Comparison of ENCODE assay signal across 24 cellular contexts in genomic region chr15:43763819-43764446, GRCh38. TPM values are rescaled to one million over a fixed set of nuclear protein-coding genes. Genes with fewer than 3 reads are reported as not detected.
DNase-seq lines count a peak whose midpoint lies in the region; ATAC-seq and TF ChIP-seq lines count a peak whose summit lies in the region.
"Had no signal": no experiment of that assay in that cellular context is flagged by ENCODE, and none has a peak within 500 bp of the region (broad histone marks: within the 10 kb centered on the region; RNA-seq: fewer than 3 reads in every experiment).

No MANE protein-coding gene starts in this region.

- no peaks in the 10 kb centered on the region for H3K9me3 ChIP-seq in cardiac muscle cell (ENCODE audit: low read depth)
- no peaks in the 10 kb centered on the region for H3K9me3 ChIP-seq in heart left ventricle
- H3K9me3 ChIP-seq in psoas muscle = no peaks in the 10 kb centered on the region
- no peaks in the 10 kb centered on the region for H3K9me3 ChIP-seq in ascending aorta
- H3K9me3 ChIP-seq: adrenal gland, BLaER1, Caco-2, SJCRH30, thyroid gland had no signal

- H3K4me3 ChIP-seq in cardiac muscle cell (no peak overlapping the region), heart left ventricle (no peak overlapping the region), psoas muscle (no peak overlapping the region), ascending aorta (no peak overlapping the region)
- H3K4me3 ChIP-seq: adrenal gland, BLaER1, SJCRH30, thyroid gland had no signal

- no peak for ATAC-seq in heart left ventricle
- ATAC-seq in SK-N-SH treated with all-trans-retinoic acid at 6 μM for 48 hours = peak; percentile 70
- ATAC-seq in psoas muscle = no peak
- no peak for ATAC-seq in GM18909 (IDR thresholded peaks at IDR 0.05; ENCODE audit: poor library complexity, unreplicated experiment)

- H3K27me3 ChIP-seq in cardiac muscle cell = no peaks in the 10 kb centered on the region
- H3K27me3 ChIP-seq in heart left ventricle = no peaks in the 10 kb centered on the region
- H3K27me3 ChIP-seq in psoas muscle (ENCODE audit: insufficient read depth in 3 of 3, low read length in 2 of 3) = no peaks in the 10 kb centered on the region
- no peaks in the 10 kb centered on the region for H3K27me3 ChIP-seq in ascending aorta
- H3K27me3 ChIP-seq: adrenal gland, BLaER1, SJCRH30, thyroid gland had no signal

- peaks cover 23% of the 10 kb centered on the region for H3K4me1 Mint-ChIP-seq in chondrocyte (ENCODE audit: low read depth)
- H3K4me1 Mint-ChIP-seq: memory B cell had no signal

- H3K9me3 Mint-ChIP-seq in chondrocyte (ENCODE audit: low read depth) = no peaks in the 10 kb centered on the region
- H3K9me3 Mint-ChIP-seq: dendritic cell treated with granulocyte-macrophage colony-stimulating factor and Interleukin-4, amounts not matched to agents 40 ng/mL and 50 ng/mL, for 4 days; memory B cell had no signal

- peaks cover 28% of the 10 kb centered on the region for H3K36me3 Mint-ChIP-seq in chondrocyte (ENCODE audit: low read depth)

- no peaks in the 10 kb centered on the region for H3K27me3 Mint-ChIP-seq in chondrocyte (ENCODE audit: low read depth)
- H3K27me3 Mint-ChIP-seq: dendritic cell treated with granulocyte-macrophage colony-stimulating factor and Interleukin-4, amounts not matched to agents 40 ng/mL and 50 ng/mL, for 4 days; memory B cell had no signal

- WGBS in heart left ventricle, 4 donors = 60 to 62% (median 61%) methylated on average over 2 of the region's 2 CpGs
- WGBS in psoas muscle, 3 donors = 44 to 55% (median 49%) methylated on average over 2 of the region's 2 CpGs

- H3K27ac ChIP-seq in cardiac muscle cell = peak overlapping the region; percentile 6
- peak overlapping the region in 3 of 12 donors; percentile 4 to 35 (median 8) for H3K27ac ChIP-seq in heart left ventricle
- H3K27ac ChIP-seq in psoas muscle = peak overlapping the region; percentile 21
- peak overlapping the region in 1 of 2 donors; percentile 11 for H3K27ac ChIP-seq in ascending aorta
- H3K27ac ChIP-seq: BLaER1, SJCRH30, thyroid gland had no signal

- H3K27ac Mint-ChIP-seq in chondrocyte (ENCODE audit: unreplicated experiment) = peak overlapping the region; percentile 65
- H3K27ac Mint-ChIP-seq: dendritic cell treated with granulocyte-macrophage colony-stimulating factor and Interleukin-4, amounts not matched to agents 40 ng/mL and 50 ng/mL, for 4 days; memory B cell had no signal

- H3K36me3 ChIP-seq in cardiac muscle cell (peaks cover 81% of the 10 kb centered on the region), heart left ventricle (peaks cover 0 to 100% (median 98%) of the 10 kb centered on the region in 9 donors), psoas muscle (ENCODE audit: insufficient read depth in 1 of 2, low read depth in 1 of 2) (peaks cover 21 to 100% of the 10 kb centered on the region in 2 donors), ascending aorta (peaks cover 90 to 96% of the 10 kb centered on the region in 2 donors)

- H3K4me3 Mint-ChIP-seq in chondrocyte (ENCODE audit: unreplicated experiment) = no peak overlapping the region
- H3K4me3 Mint-ChIP-seq: dendritic cell treated with granulocyte-macrophage colony-stimulating factor and Interleukin-4, amounts not matched to agents 40 ng/mL and 50 ng/mL, for 4 days; memory B cell had no signal

- no peak for TF ChIP-seq CTCF in cardiac muscle cell (IDR thresholded peaks at IDR 0.05; ENCODE audit: low read depth, low read length)
- TF ChIP-seq CTCF in heart left ventricle (IDR thresholded peaks at IDR 0.05) = no peak
- no peak for TF ChIP-seq CTCF in chondrocyte (IDR thresholded peaks at IDR 0.05)
- no peak for TF ChIP-seq CTCF in psoas muscle (IDR thresholded peaks at IDR 0.05)
- TF ChIP-seq CTCF in ascending aorta (IDR thresholded peaks at IDR 0.05) = no peak

- no peak for TF ChIP-seq POLR2A in heart left ventricle (IDR thresholded peaks at IDR 0.05)

- intact Hi-C loops in heart left ventricle (cut with DNase I) = loop anchor here in 1 of 10 donors (10.0 kb wide), 1 partner anchor 61 kb away; the partner anchor contains the start of genes MFAP1 and WDR76
- intact Hi-C loops in psoas muscle (cut with DNase I) = no loop called here
- intact Hi-C loops in ascending aorta (cut with DNase I) = no loop called here

- no peak for DNase-seq in cardiac muscle cell (ENCODE audit: low read depth in 1 of 2, low spot score in 1 of 2)
- DNase-seq in heart left ventricle = no peak
- DNase-seq in chondrocyte (ENCODE audit: low spot score) = no peak
- no peak for DNase-seq in psoas muscle
- DNase-seq in ascending aorta (ENCODE audit: low spot score in 2 of 2) = no peak
- no peak for DNase-seq in NCI-H510A (lab: John Stamatoyannopoulos, UW)
- DNase-seq: ACHN; Caco-2; DND-41; Kasumi-1; NCI-H2171 treated with DMSO at 0.1 percent for 48 hours; NCI-H526; nucleus accumbens; SJCRH30; stimulated activated CD4-positive, alpha-beta T cell treated with anti-CD3 and anti-CD28 coated beads, Interleukin-2, amount 100 ng/mL, for 48 hours; stimulated activated naive CD4-positive, alpha-beta T cell; T-helper 1 cell; thyroid gland had no signal

- H3K4me1 ChIP-seq in cardiac muscle cell (ENCODE audit: low read depth) (peaks cover 6% of the 10 kb centered on the region), heart left ventricle (peaks cover 0 to 8% (median 0%) of the 10 kb centered on the region in 12 donors), psoas muscle (peaks cover 8% of the 10 kb centered on the region), ascending aorta (no peaks in the 10 kb centered on the region)
- H3K4me1 ChIP-seq: BLaER1, Caco-2, SJCRH30, thyroid gland had no signal

TF ChIP-seq in SK-N-SH treated with all-trans-retinoic acid at 6 μM for 48 hours, 23 proteins besides CTCF, POLR2A, EP300 and RAD21 (continues in another document):
- TF ChIP-seq TSHZ2 (CRISPR knock-in tag; IDR thresholded peaks at IDR 0.05) (peak; percentile 98), TOX (CRISPR knock-in tag; IDR thresholded peaks at IDR 0.05; ENCODE audit: borderline replicate concordance) (no peak), ZC3H10 (CRISPR knock-in tag; IDR thresholded peaks at IDR 0.05) (no peak), ESRRG (CRISPR knock-in tag; IDR thresholded peaks at IDR 0.05) (peak; percentile 92; the same call in 1 of the 2 replicates), PPARA (CRISPR knock-in tag; IDR thresholded peaks at IDR 0.05; ENCODE audit: borderline replicate concordance) (peak; percentile 91)

RNA-seq across cellular contexts. Expression of gene ELL3, which starts 12.8 kb away (rescaled TPM):
- 2.6 and 4.3 TPM in 2 replicates for total RNA-seq in cardiac muscle cell
- polyA plus RNA-seq in cardiac muscle cell = 4.6 TPM in 1 of 2 replicates, not detected in the other
- total RNA-seq in heart left ventricle = 1 to 10 TPM in 5 of 9 donors, under 1 TPM in 4; 0.35 to 6.3 (median 1.0) TPM
- polyA plus RNA-seq in heart left ventricle = 1 to 10 TPM in 1 of 2 donors, under 1 TPM in 1; 0.86 to 1.1 TPM
- 3.3 to 8.6 TPM (median 3.6 TPM) in 3 replicates for total RNA-seq in chondrocyte
- total RNA-seq in psoas muscle = 1 to 10 TPM; 1.3 to 8.5 (median 2.3) TPM
- polyA plus RNA-seq in psoas muscle = 1 to 10 TPM; 1.5 to 4.6 (median 4.1) TPM
- 39.5 TPM for total RNA-seq in ascending aorta
- total RNA-seq: SJCRH30 had no signal

RNA-seq across cellular contexts. Expression of gene PDIA3, which starts 17.7 kb away (rescaled TPM):
- total RNA-seq in cardiac muscle cell = 97.9 and 155 TPM in 2 replicates
- polyA plus RNA-seq in cardiac muscle cell = 532 and 932 TPM in 2 replicates
- total RNA-seq in heart left ventricle = 100 to 1,000 TPM in 7 of 9 donors, 10 to 100 TPM in 2; 57.2 to 278 (median 172) TPM
- 100 to 1,000 TPM in 1 of 2 donors, 10 to 100 TPM in 1; 95.5 to 242 TPM for polyA plus RNA-seq in heart left ventricle
- 532 to 1,033 TPM (median 544 TPM) in 3 replicates for total RNA-seq in chondrocyte
- 10 to 100 TPM; 49.5 to 81.9 (median 66.7) TPM for total RNA-seq in psoas muscle
- polyA plus RNA-seq in psoas muscle = 10 to 100 TPM; 48.0 to 89.0 (median 50.0) TPM
- 89.1 TPM for total RNA-seq in ascending aorta

RNA-seq across cellular contexts. Expression of gene SERF2, which starts 28.2 kb away (rescaled TPM):
- total RNA-seq in cardiac muscle cell (865 and 1,079 TPM in 2 replicates), heart left ventricle (1,000 to 10,000 TPM in 3 of 9 donors, 100 to 1,000 TPM in 6; 705 to 1,199 (median 843) TPM), chondrocyte (1,300 to 1,502 TPM (median 1,498 TPM) in 3 replicates), psoas muscle (1,000 to 10,000 TPM in 1 of 4 donors, 100 to 1,000 TPM in 3; 471 to 1,023 (median 623) TPM), ascending aorta (733 TPM)
- polyA plus RNA-seq in cardiac muscle cell (1,545 and 1,638 TPM in 2 replicates), heart left ventricle (1,000 to 10,000 TPM; 1,530 to 4,156 TPM), psoas muscle (1,000 to 10,000 TPM; 1,091 to 1,648 (median 1,147) TPM)

RNA-seq across cellular contexts. Expression of gene SERINC4, which starts 36.1 kb away (rescaled TPM):
- total RNA-seq in cardiac muscle cell (0.21 and 0.71 TPM in 2 replicates), heart left ventricle (under 1 TPM in 8 of 9 donors, not detected in 1; 0.14 to 0.37 (median 0.31) TPM), chondrocyte (not detected in 3 replicates), psoas muscle (under 1 TPM; 0.18 to 0.30 (median 0.21) TPM), ascending aorta (not detected)
- polyA plus RNA-seq in cardiac muscle cell (0.35 and 0.44 TPM in 2 replicates), heart left ventricle (under 1 TPM; 0.25 to 0.42 TPM), psoas muscle (under 1 TPM; 0.15 to 0.93 (median 0.57) TPM)
- total RNA-seq: adrenal gland, SJCRH30 had no signal

RNA-seq across cellular contexts. Expression of gene HYPK, which starts 36.5 kb away (rescaled TPM):
- total RNA-seq in cardiac muscle cell (17.2 TPM in 2 replicates), heart left ventricle (10 to 100 TPM; 10.3 to 16.5 (median 13.6) TPM), chondrocyte (7.9 to 26.1 TPM (median 9.9 TPM) in 3 replicates), psoas muscle (10 to 100 TPM; 17.7 to 28.0 (median 18.9) TPM), ascending aorta (20.2 TPM)
- polyA plus RNA-seq in cardiac muscle cell (12.8 and 16.5 TPM in 2 replicates), heart left ventricle (10 to 100 TPM; 42.9 to 56.5 TPM), psoas muscle (10 to 100 TPM in 2 of 3 donors, under 1 TPM in 1; 0.77 to 36.5 (median 26.4) TPM)
